In genomic region chr6:52546678-52547077, GRCh38 we compare ENCODE assay signal across 9 cellular contexts. TPM values are rescaled to one million over a fixed set of nuclear protein-coding genes. Genes with fewer than 3 reads are reported as not detected.
DNase-seq lines count a peak whose midpoint lies in the region; ATAC-seq and TF ChIP-seq lines count a peak whose summit lies in the region.
"Had no signal": no experiment of that assay in that cellular context is flagged by ENCODE, and none has a peak within 500 bp of the region (broad histone marks: within the 10 kb centered on the region; RNA-seq: fewer than 3 reads in every experiment).

No MANE protein-coding gene starts in this region.

- in situ Hi-C loops in GM13977 (cut with MboI; ENCODE audit: low pct_unique_long_range_greater_than_20kb, low sequenced_read_pairs, unreplicated experiment) = no loop called here

- intact Hi-C loops in Right ventricle myocardium inferior (cut with DNase I) = loop anchor here (2.0 kb wide), 1 partner anchor 28 kb away; no protein-coding TSS in a partner anchor

- ATAC-seq in GM19468 (IDR thresholded peaks at IDR 0.05; ENCODE audit: extremely low read depth, unreplicated experiment) (peak; percentile 55), HG02981 (IDR thresholded peaks at IDR 0.05; ENCODE audit: unreplicated experiment) (peak; percentile 71), Right ventricle myocardium inferior (no peak)

- no peak overlapping the region for H3K27ac ChIP-seq in caudate nucleus (ENCODE audit: low read depth, low read length)

- DNase-seq in GM13977 (ENCODE audit: low spot score) (peak; percentile 49), RPMI8226 (peak; percentile 49), NCI-H748 (lab: John Stamatoyannopoulos, UW; ENCODE audit: unreplicated experiment) (no peak), Right ventricle myocardium inferior (ENCODE audit: missing footprints) (no peak), RKO (ENCODE audit: low spot score) (no peak), caudate nucleus (lab: John Stamatoyannopoulos, UW) (no peak)
- DNase-seq: central memory CD4-positive, alpha-beta T cell had no signal

- no peak for TF ChIP-seq CTCF in GM13977 (IDR thresholded peaks at IDR 0.05; ENCODE audit: extremely low read depth, insufficient read depth, missing control alignments)

RNA-seq across cellular contexts. Expression of gene TRAM2, which starts 30.2 kb away (rescaled TPM):
- total RNA-seq in Right ventricle myocardium inferior = 12.6 TPM

Comparison
In these comparisons a context has a peak if more than half of its experiments do, and no peak if none do; other contexts are left out.
1. DNase-seq: peak in GM13977 (single experiment) and RPMI8226 (single experiment); none in NCI-H748 (single experiment), Right ventricle myocardium inferior (single experiment), RKO (single experiment) and caudate nucleus (0 of 61).